In genomic region chr1:162627662-162628296, GRCh38 we compare ENCODE assay signal across 8 cellular contexts. TPM values are rescaled to one million over a fixed set of nuclear protein-coding genes. Genes with fewer than 3 reads are reported as not detected.
DNase-seq lines count a peak whose midpoint lies in the region; ATAC-seq, FAIRE-seq and TF ChIP-seq lines count a peak whose summit lies in the region.

No MANE protein-coding gene starts in this region.

- H3K36me3 ChIP-seq in Loucy (ENCODE audit: insufficient read depth, low read length) (no peaks in the 10 kb centered on the region), mucosa of descending colon (ENCODE audit: low read depth) (no peaks in the 10 kb centered on the region)

- H3K9me3 Mint-ChIP-seq in nephron progenitor cell, result no peaks in the 10 kb centered on the region

- peak overlapping the region; percentile 48; the same call in 1 of the 2 replicates for H2AFZ ChIP-seq in Loucy (ENCODE audit: low read length)

- H3K4me1 Mint-ChIP-seq in nephron progenitor cell, result peaks cover 32% of the 10 kb centered on the region

- H4K20me1 ChIP-seq in Loucy (ENCODE audit: insufficient read depth, low read length, poor library complexity, severe bottlenecking), result no peaks in the 10 kb centered on the region

- no peak overlapping the region for H3K9ac ChIP-seq in Loucy (ENCODE audit: low read depth, low read length, poor library complexity, severe bottlenecking)

- TF ChIP-seq CTCF in Loucy (conservative IDR thresholded peaks at IDR 0.05; ENCODE audit: low read length) (peak; percentile 83), nephron progenitor cell (IDR thresholded peaks at IDR 0.05) (peak; percentile 39), mucosa of descending colon (IDR thresholded peaks at IDR 0.05) (no peak)

- no peak for ATAC-seq in GM18867 (IDR thresholded peaks at IDR 0.05; ENCODE audit: unreplicated experiment)
- ATAC-seq in mucosa of descending colon, result no peak

- DNase-seq in NCI-H1436 (lab: John Stamatoyannopoulos, UW) (peak; percentile 40), NCI-H1436 treated with DMSO at 0.1 percent for 48 hours (lab: John Stamatoyannopoulos, UW) (no peak), astrocyte of the hippocampus (ENCODE audit: low read depth, low spot score) (peak; percentile 11), nephron progenitor cell (no peak), frontal cortex (ENCODE audit: low spot score in 2 of 2) (no peak), mucosa of descending colon (no peak)

- H3K4me1 ChIP-seq in Loucy (ENCODE audit: insufficient read depth, low read length, poor library complexity, severe bottlenecking) (no peaks in the 10 kb centered on the region), mucosa of descending colon (ENCODE audit: low read depth) (no peaks in the 10 kb centered on the region)

- H3K4me3 ChIP-seq in Loucy (ENCODE audit: low read length, poor library complexity, severe bottlenecking) (no peak overlapping the region), mucosa of descending colon (no peak overlapping the region)

- intact Hi-C loops in mucosa of descending colon (cut with DNase I, micrococcal nuclease), result no loop called here

- no peaks in the 10 kb centered on the region for H3K79me2 ChIP-seq in Loucy (ENCODE audit: insufficient read depth, low read length)

- peaks cover 4% of the 10 kb centered on the region for H3K27me3 Mint-ChIP-seq in nephron progenitor cell (ENCODE audit: low read depth, poor library complexity)

- no peak overlapping the region for H3K27ac Mint-ChIP-seq in nephron progenitor cell

- H3K4me3 Mint-ChIP-seq in nephron progenitor cell, result no peak overlapping the region

- no peaks in the 10 kb centered on the region for H3K27me3 ChIP-seq in Loucy (ENCODE audit: insufficient read depth, low read length, poor library complexity, severe bottlenecking)

- H3K9me2 ChIP-seq in Loucy (replicated peaks; ENCODE audit: low read depth, low read length), result no peaks in the 10 kb centered on the region

- no peak for FAIRE-seq in frontal cortex (lab: Jason Lieb, UNC)

- no peaks in the 10 kb centered on the region for H3F3A ChIP-seq in Loucy (ENCODE audit: low read depth)

- H3K9me3 ChIP-seq in Loucy (ENCODE audit: insufficient read depth, low read depth, low read length), result no peaks in the 10 kb centered on the region
- no peaks in the 10 kb centered on the region for H3K9me3 ChIP-seq in mucosa of descending colon

- H3K36me3 Mint-ChIP-seq in nephron progenitor cell (ENCODE audit: low read depth), result no peaks in the 10 kb centered on the region

- no peak overlapping the region for H3K4me2 ChIP-seq in Loucy (ENCODE audit: low read depth, low read length, poor library complexity, severe bottlenecking)

RNA-seq across cellular contexts. Expression of gene DDR2, which starts 4.5 kb away (rescaled TPM):
- total RNA-seq in frontal cortex, result 4.1 TPM
- 100 to 1,000 TPM in 1 of 3 donors, 10 to 100 TPM in 2; 13.3 to 203 (median 28.0) TPM for total RNA-seq in mucosa of descending colon

Comparison
In these comparisons a context has a peak if more than half of its experiments do, and no peak if none do; other contexts are left out.
1. DNase-seq: peak in NCI-H1436 (single experiment) and astrocyte of the hippocampus (single experiment); none in NCI-H1436 treated with DMSO at 0.1 percent for 48 hours (single experiment), nephron progenitor cell (single experiment), frontal cortex (0 of 2) and mucosa of descending colon (0 of 3).